Comparison of ENCODE assay signal across 32 cellular contexts in genomic region chr7:116225860-116226259, GRCh38. TPM values are rescaled to one million over a fixed set of nuclear protein-coding genes. Genes with fewer than 3 reads are reported as not detected.
DNase-seq lines count a peak whose midpoint lies in the region; ATAC-seq and TF ChIP-seq lines count a peak whose summit lies in the region.
"Had no signal": no experiment of that assay in that cellular context is flagged by ENCODE, and none has a peak within 500 bp of the region (broad histone marks: within the 10 kb centered on the region; RNA-seq: fewer than 3 reads in every experiment).

No MANE protein-coding gene starts in this region.

- no peaks in the 10 kb centered on the region for H3K9me3 Mint-ChIP-seq in activated T-cell treated with anti-CD3 and anti-CD28 coated beads, Interleukin-2, amount 50 U/mL, for 24 hours
- H3K9me3 Mint-ChIP-seq in activated T-cell treated with anti-CD3 and anti-CD28 coated beads, Interleukin-2, amount 50 U/mL, for 4 hours, result no peaks in the 10 kb centered on the region
- H3K9me3 Mint-ChIP-seq in central memory CD8-positive, alpha-beta T cell, result no peaks in the 10 kb centered on the region
- H3K9me3 Mint-ChIP-seq in natural killer cell treated with Interleukin-12 subunit alpha and Interleukin-12 subunit beta and Interleukin-15 and Interleukin-18, amount 100 ng/mL, for 72 hours, result no peaks in the 10 kb centered on the region
- no peaks in the 10 kb centered on the region for H3K9me3 Mint-ChIP-seq in endothelial cell (ENCODE audit: unreplicated experiment)
- H3K9me3 Mint-ChIP-seq: CD8-positive, alpha-beta memory T cell; stimulated activated naive CD8-positive, alpha-beta T cell treated with anti-CD3 and anti-CD28 coated beads, Interleukin-15, Interleukin-2, amounts not matched to agents 100 ng/mL and 50 ng/mL, for 24 hours had no signal

- no peak overlapping the region for H3K4me3 Mint-ChIP-seq in activated T-cell treated with anti-CD3 and anti-CD28 coated beads, Interleukin-2, amount 50 U/mL, for 24 hours
- no peak overlapping the region for H3K4me3 Mint-ChIP-seq in activated T-cell treated with anti-CD3 and anti-CD28 coated beads, Interleukin-2, amount 50 U/mL, for 4 hours
- peak overlapping the region; percentile 21 for H3K4me3 Mint-ChIP-seq in central memory CD8-positive, alpha-beta T cell
- peak overlapping the region; percentile 34 for H3K4me3 Mint-ChIP-seq in natural killer cell treated with Interleukin-12 subunit alpha and Interleukin-12 subunit beta and Interleukin-15 and Interleukin-18, amount 100 ng/mL, for 72 hours
- no peak overlapping the region for H3K4me3 Mint-ChIP-seq in endothelial cell (ENCODE audit: unreplicated experiment)
- H3K4me3 Mint-ChIP-seq: neural progenitor cell; stimulated activated naive CD8-positive, alpha-beta T cell treated with anti-CD3 and anti-CD28 coated beads, Interleukin-15, Interleukin-2, amounts not matched to agents 100 ng/mL and 50 ng/mL, for 24 hours had no signal

- no peaks in the 10 kb centered on the region for H3K27me3 Mint-ChIP-seq in activated T-cell treated with anti-CD3 and anti-CD28 coated beads, Interleukin-2, amount 50 U/mL, for 24 hours
- H3K27me3 Mint-ChIP-seq in activated T-cell treated with anti-CD3 and anti-CD28 coated beads, Interleukin-2, amount 50 U/mL, for 4 hours (ENCODE audit: low read depth), result no peaks in the 10 kb centered on the region
- H3K27me3 Mint-ChIP-seq in central memory CD8-positive, alpha-beta T cell, result no peaks in the 10 kb centered on the region
- H3K27me3 Mint-ChIP-seq in natural killer cell treated with Interleukin-12 subunit alpha and Interleukin-12 subunit beta and Interleukin-15 and Interleukin-18, amount 100 ng/mL, for 72 hours, result no peaks in the 10 kb centered on the region
- H3K27me3 Mint-ChIP-seq in endothelial cell (ENCODE audit: unreplicated experiment), result peaks cover 2% of the 10 kb centered on the region
- H3K27me3 Mint-ChIP-seq: CD8-positive, alpha-beta memory T cell; stimulated activated naive CD8-positive, alpha-beta T cell treated with anti-CD3 and anti-CD28 coated beads, Interleukin-15, Interleukin-2, amounts not matched to agents 100 ng/mL and 50 ng/mL, for 24 hours had no signal

- no peak overlapping the region for H3K4me3 ChIP-seq in vagina
- H3K4me3 ChIP-seq: body of pancreas, dorsolateral prefrontal cortex, neural progenitor cell, thyroid gland had no signal

- peaks cover 88% of the 10 kb centered on the region for H3K4me1 Mint-ChIP-seq in activated T-cell treated with anti-CD3 and anti-CD28 coated beads, Interleukin-2, amount 50 U/mL, for 24 hours (ENCODE audit: low read depth)
- peaks cover 84% of the 10 kb centered on the region for H3K4me1 Mint-ChIP-seq in activated T-cell treated with anti-CD3 and anti-CD28 coated beads, Interleukin-2, amount 50 U/mL, for 4 hours (ENCODE audit: low read depth)
- H3K4me1 Mint-ChIP-seq in central memory CD8-positive, alpha-beta T cell, result peaks cover 77% of the 10 kb centered on the region
- peaks cover 67 to 86% of the 10 kb centered on the region in 2 donors for H3K4me1 Mint-ChIP-seq in natural killer cell treated with Interleukin-12 subunit alpha and Interleukin-12 subunit beta and Interleukin-15 and Interleukin-18, amount 100 ng/mL, for 72 hours (ENCODE audit: low read depth in 2 of 2)
- H3K4me1 Mint-ChIP-seq in endothelial cell (ENCODE audit: unreplicated experiment), result peaks cover 12% of the 10 kb centered on the region

- H3K9me3 ChIP-seq in vagina, result no peaks in the 10 kb centered on the region
- H3K9me3 ChIP-seq: body of pancreas, thyroid gland had no signal

- no peak for DNase-seq in activated T-cell treated with anti-CD3 and anti-CD28 coated beads, Interleukin-2, amount 50 U/mL, for 24 hours
- DNase-seq in activated T-cell treated with anti-CD3 and anti-CD28 coated beads, Interleukin-2, amount 50 U/mL, for 4 hours, result no peak
- no peak for DNase-seq in central memory CD8-positive, alpha-beta T cell (ENCODE audit: low spot score in 2 of 2)
- no peak for DNase-seq in natural killer cell treated with Interleukin-12 subunit alpha and Interleukin-12 subunit beta and Interleukin-15 and Interleukin-18, amount 100 ng/mL, for 72 hours (ENCODE audit: low spot score)
- DNase-seq in vagina (ENCODE audit: extremely low spot score in 2 of 2), result no peak
- no peak for DNase-seq in posterior vena cava (ENCODE audit: low spot score)
- no peak for DNase-seq in endothelial cell (ENCODE audit: low spot score)
- DNase-seq: 8988T; activated CD4-positive, alpha-beta T cell treated with anti-CD3 and anti-CD28 coated beads, Interleukin-2, amount 50 U/mL, for 1 hour; activated naive CD4-positive, alpha-beta T cell; body of pancreas; CD8-positive, alpha-beta memory T cell; cerebellar nuclear complex; dorsolateral prefrontal cortex; hypothalamus; Karpas-422; left cardiac atrium; NCI-H1417 treated with DMSO at 0.1 percent for 48 hours; NCI-H2029 treated with DMSO at 0.1 percent for 48 hours; NCI-H524 treated with DMSO at 0.1 percent for 48 hours; SHP77 treated with DMSO at 0.1 percent for 48 hours; small intestine; stimulated activated CD4-positive, alpha-beta T cell treated with anti-CD3 and anti-CD28 coated beads, Interleukin-1b, Interleukin-23, amount 100 ng/mL, for 48 hours; T1000; thyroid gland; WERI-Rb-1 had no signal

- TF ChIP-seq POLR2A in vagina (IDR thresholded peaks at IDR 0.05), result no peak

- H3K36me3 ChIP-seq in vagina, result no peaks in the 10 kb centered on the region
- H3K36me3 ChIP-seq: neural progenitor cell, thyroid gland, WERI-Rb-1 had no signal

- peaks cover 4% of the 10 kb centered on the region for H3K36me3 Mint-ChIP-seq in activated T-cell treated with anti-CD3 and anti-CD28 coated beads, Interleukin-2, amount 50 U/mL, for 24 hours (ENCODE audit: low read depth)
- H3K36me3 Mint-ChIP-seq in activated T-cell treated with anti-CD3 and anti-CD28 coated beads, Interleukin-2, amount 50 U/mL, for 4 hours (ENCODE audit: insufficient read depth), result peaks cover 7% of the 10 kb centered on the region
- H3K36me3 Mint-ChIP-seq in central memory CD8-positive, alpha-beta T cell (ENCODE audit: insufficient read depth), result peaks cover 8% of the 10 kb centered on the region
- no peaks in the 10 kb centered on the region for H3K36me3 Mint-ChIP-seq in natural killer cell treated with Interleukin-12 subunit alpha and Interleukin-12 subunit beta and Interleukin-15 and Interleukin-18, amount 100 ng/mL, for 72 hours
- H3K36me3 Mint-ChIP-seq in endothelial cell (ENCODE audit: low read depth, unreplicated experiment), result no peaks in the 10 kb centered on the region
- H3K36me3 Mint-ChIP-seq: neural progenitor cell had no signal

- ATAC-seq in activated T-cell treated with anti-CD3 and anti-CD28 coated beads, Interleukin-2, amount 50 U/mL, for 4 hours, result no peak
- ATAC-seq in central memory CD8-positive, alpha-beta T cell (replicated peaks; ENCODE audit: extremely low read depth, poor library complexity, severe bottlenecking), result no peak
- no peak for ATAC-seq in natural killer cell treated with Interleukin-12 subunit alpha and Interleukin-12 subunit beta and Interleukin-15 and Interleukin-18, amount 100 ng/mL, for 72 hours
- no peak for ATAC-seq in GM21381 (IDR thresholded peaks at IDR 0.05; ENCODE audit: unreplicated experiment)
- ATAC-seq: body of pancreas, HCT116, HepG2, left cardiac atrium had no signal

- intact Hi-C loops in vagina (cut with DNase I), result loop anchor here (2.0 kb wide), 1 partner anchor 13 kb away; no protein-coding TSS in a partner anchor
- intact Hi-C loops in posterior vena cava (cut with DNase I), result no loop called here

- H3K27ac Mint-ChIP-seq in activated T-cell treated with anti-CD3 and anti-CD28 coated beads, Interleukin-2, amount 50 U/mL, for 24 hours, result peak overlapping the region; percentile 28
- H3K27ac Mint-ChIP-seq in central memory CD8-positive, alpha-beta T cell (ENCODE audit: low read depth), result peak overlapping the region; percentile 92
- peak overlapping the region; percentile 72 for H3K27ac Mint-ChIP-seq in natural killer cell treated with Interleukin-12 subunit alpha and Interleukin-12 subunit beta and Interleukin-15 and Interleukin-18, amount 100 ng/mL, for 72 hours
- H3K27ac Mint-ChIP-seq in endothelial cell (ENCODE audit: unreplicated experiment), result no peak overlapping the region
- H3K27ac Mint-ChIP-seq: neural progenitor cell had no signal

- H3K27ac ChIP-seq in vagina, result peak overlapping the region; percentile 24
- H3K27ac ChIP-seq: body of pancreas, dorsolateral prefrontal cortex, neural progenitor cell, parathyroid adenoma, thyroid gland, WERI-Rb-1 had no signal

- H3K4me1 ChIP-seq in vagina, result peaks cover 34% of the 10 kb centered on the region

- TF ChIP-seq CTCF in vagina (IDR thresholded peaks at IDR 0.05), result no peak
- no peak for TF ChIP-seq CTCF in endothelial cell (IDR thresholded peaks at IDR 0.05; ENCODE audit: unreplicated experiment)

- H3K27me3 ChIP-seq in vagina, result no peaks in the 10 kb centered on the region
- H3K27me3 ChIP-seq: body of pancreas, neural progenitor cell, thyroid gland had no signal

RNA-seq across cellular contexts. Expression of gene TES, which starts 15.5 kb away (rescaled TPM):
- total RNA-seq in activated T-cell treated with anti-CD3 and anti-CD28 coated beads, Interleukin-2, amount 50 U/mL, for 4 hours, result 10 to 100 TPM; 38.0 to 57.1 (median 53.4) TPM
- 100 to 1,000 TPM in 1 of 2 donors, 10 to 100 TPM in 1; 69.1 to 124 TPM for total RNA-seq in natural killer cell treated with Interleukin-12 subunit alpha and Interleukin-12 subunit beta and Interleukin-15 and Interleukin-18, amount 100 ng/mL, for 72 hours
- total RNA-seq in vagina, result 87.7 TPM
- total RNA-seq in posterior vena cava, result 100 to 1,000 TPM; 292 to 317 TPM
- 63.4 TPM for total RNA-seq in endothelial cell (ENCODE audit: unreplicated experiment)

Comparison
In these comparisons a context has a peak if more than half of its experiments do, and no peak if none do; other contexts are left out.
1. H3K4me3 Mint-ChIP-seq: peak in central memory CD8-positive, alpha-beta T cell (single experiment) and natural killer cell treated with Interleukin-12 subunit alpha and Interleukin-12 subunit beta and Interleukin-15 and Interleukin-18, amount 100 ng/mL, for 72 hours (single experiment); none in activated T-cell treated with anti-CD3 and anti-CD28 coated beads, Interleukin-2, amount 50 U/mL, for 24 hours (single experiment), activated T-cell treated with anti-CD3 and anti-CD28 coated beads, Interleukin-2, amount 50 U/mL, for 4 hours (single experiment) and endothelial cell (single experiment).